Comparison of ENCODE assay signal across 29 cellular contexts in genomic region chr12:69658203-69658602, GRCh38. TPM values are rescaled to one million over a fixed set of nuclear protein-coding genes. Genes with fewer than 3 reads are reported as not detected.
"Had no signal": no experiment of that assay in that cellular context is flagged by ENCODE, and none has a peak within 500 bp of the region (broad histone marks: within the 10 kb centered on the region; RNA-seq: fewer than 3 reads in every experiment).

No MANE protein-coding gene starts in this region.

- FAIRE-seq: frontal cortex, islet of Langerhans had no signal

- H3K9ac ChIP-seq: neural progenitor cell had no signal

- H3K4me2 ChIP-seq: neural progenitor cell had no signal

- ATAC-seq: effector memory CD8-positive, alpha-beta T cell; left cardiac atrium; naive thymus-derived CD8-positive, alpha-beta T cell; stimulated activated naive CD8-positive, alpha-beta T cell treated with anti-CD3 and anti-CD28 coated beads, Interleukin-15, Interleukin-2, amounts not matched to agents 100 U/mL and 50 U/mL, for 24 hours had no signal

- H3K27me3 ChIP-seq: ascending aorta, neural progenitor cell, testis, transverse colon had no signal

- H3K4me1 ChIP-seq: esophagus squamous epithelium, neural progenitor cell, testis, transverse colon had no signal

- H3K36me3 ChIP-seq: ascending aorta, esophagus squamous epithelium, neural progenitor cell, transverse colon had no signal

- H3K9me3 ChIP-seq: ascending aorta, esophagus squamous epithelium, testis, transverse colon had no signal

- DNase-seq: activated CD4-positive, alpha-beta T cell treated with anti-CD3 and anti-CD28 coated beads for 4 hours; activated CD4-positive, alpha-beta T cell treated with anti-CD3 and anti-CD28 coated beads, Interleukin-2, amount 50 U/mL, for 4 hours; activated CD4-positive, CD25-positive, alpha-beta regulatory T cell; activated effector memory CD4-positive, alpha-beta T cell treated with anti-CD3 and anti-CD28 coated beads, Interleukin-2, amount 50 U/mL, for 16 hours; activated naive CD4-positive, alpha-beta T cell treated with anti-CD3 and anti-CD28 coated beads for 36 hours; activated naive CD8-positive, alpha-beta T cell treated with anti-CD3 and anti-CD28 coated beads for 36 hours; caudate nucleus; cortex of kidney; effector memory CD8-positive, alpha-beta T cell; esophagus squamous epithelium; glutamatergic neuron; left cardiac atrium; left ventricle myocardium superior; naive thymus-derived CD8-positive, alpha-beta T cell; occipital lobe; posterior cingulate gyrus; stimulated activated CD4-positive, alpha-beta T cell treated with anti-CD3 and anti-CD28 coated beads, Interleukin-2, amount 100 ng/mL, for 48 hours; stimulated activated naive CD8-positive, alpha-beta T cell treated with anti-CD3 and anti-CD28 coated beads, Interleukin-15, Interleukin-2, amounts not matched to agents 100 U/mL and 50 U/mL, for 24 hours; T-helper 1 cell; testis; transverse colon had no signal

- H3K27ac ChIP-seq: ascending aorta, esophagus squamous epithelium, neural progenitor cell, testis, transverse colon had no signal

- H3K4me3 ChIP-seq: ascending aorta, esophagus squamous epithelium, neural progenitor cell, testis, transverse colon had no signal

- H2AFZ ChIP-seq: neural progenitor cell had no signal

RNA-seq across cellular contexts. Expression of gene BEST3, which starts 40.9 kb away (rescaled TPM):
- total RNA-seq: activated naive CD4-positive, alpha-beta T cell treated with anti-CD3 and anti-CD28 coated beads for 36 hours; activated naive CD8-positive, alpha-beta T cell treated with anti-CD3 and anti-CD28 coated beads for 36 hours; activated T-helper 1 cell treated with anti-CD3 and anti-CD28 coated beads, Interleukin-12 subunit alpha, Interleukin-12 subunit beta, Interleukin-2, Interleukin-4 antibody, amounts not matched to agents 30 ng/mL and 10 ng/mL and 1 ng/mL, durations not matched to agents 14 hours and 24 hours and 36 hours; ascending aorta; esophagus squamous epithelium; naive thymus-derived CD8-positive, alpha-beta T cell; transverse colon had no signal
- polyA plus RNA-seq: naive thymus-derived CD8-positive, alpha-beta T cell; urinary bladder had no signal

RNA-seq across cellular contexts. Expression of gene LRRC10, which starts 47.5 kb away (rescaled TPM):
- total RNA-seq: activated naive CD4-positive, alpha-beta T cell treated with anti-CD3 and anti-CD28 coated beads for 36 hours; activated naive CD8-positive, alpha-beta T cell treated with anti-CD3 and anti-CD28 coated beads for 36 hours; activated T-helper 1 cell treated with anti-CD3 and anti-CD28 coated beads, Interleukin-12 subunit alpha, Interleukin-12 subunit beta, Interleukin-2, Interleukin-4 antibody, amounts not matched to agents 30 ng/mL and 10 ng/mL and 1 ng/mL, durations not matched to agents 14 hours and 24 hours and 36 hours; ascending aorta; chondrocyte; esophagus squamous epithelium; frontal cortex; lung microvascular endothelial cell; naive thymus-derived CD8-positive, alpha-beta T cell; occipital lobe; transverse colon; urinary bladder had no signal
- polyA plus RNA-seq: naive thymus-derived CD8-positive, alpha-beta T cell; urinary bladder had no signal
